ENCODE assay signal across 23 cellular contexts in the genomic region with DNA sequence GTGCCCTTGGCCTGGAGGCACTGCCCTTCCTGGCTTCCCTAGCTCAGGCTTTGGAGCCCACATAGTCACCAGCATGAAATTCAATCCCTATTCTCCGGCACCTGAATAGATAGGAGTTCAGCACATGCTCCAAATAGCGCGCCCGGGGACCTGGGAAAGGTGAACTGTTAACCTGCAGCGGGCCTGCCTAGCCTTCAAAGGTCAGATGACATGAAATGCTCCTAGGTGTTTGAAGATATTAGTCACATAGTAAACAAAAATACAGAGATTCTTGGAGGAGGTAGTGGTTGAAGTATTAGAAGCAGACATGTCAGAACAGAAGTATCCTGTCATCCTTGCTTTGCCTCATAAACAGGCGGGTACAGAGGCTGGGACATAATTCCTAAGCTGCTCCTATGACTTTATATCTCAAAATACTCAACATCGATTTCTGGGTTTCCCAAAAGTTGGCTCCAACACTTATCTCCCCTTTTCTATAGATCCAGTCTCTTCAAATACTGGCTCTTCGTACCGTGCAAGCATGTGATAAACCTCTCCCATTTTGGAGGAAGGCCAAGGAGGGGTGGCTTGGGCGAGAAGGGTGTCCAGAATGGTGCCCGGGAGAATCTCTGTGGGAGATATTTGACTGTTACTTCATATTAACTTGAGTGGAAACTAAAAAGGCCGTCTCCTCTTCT.
DNase-seq lines count a peak whose midpoint lies in the region; ATAC-seq, FAIRE-seq and TF ChIP-seq lines count a peak whose summit lies in the region.
"Had no signal": no experiment of that assay in that cellular context is flagged by ENCODE, and none has a peak within 500 bp of the region (broad histone marks: within the 10 kb centered on the region; RNA-seq: fewer than 3 reads in every experiment).

No MANE protein-coding gene starts in this region.

- POLR2A ChIA-PET in K562 (lab: Yijun Ruan, JAX), result no interaction called here
- POLR2A ChIA-PET in CD8-positive, alpha-beta memory T cell (lab: Charles Lee), result no interaction called here

- no peaks in the 10 kb centered on the region for H3K79me2 ChIP-seq in K562 (ENCODE audit: control insufficient read depth, insufficient read depth, low read length)

- H3K4me1 ChIP-seq in K562 (replicated peaks in 1 of 2; ENCODE audit: control insufficient read depth in 2 of 2, insufficient read depth in 2 of 2, low read length in 2 of 2) (peaks cover 0 to 4% of the 10 kb centered on the region in 2 experiments; a peak in 1 of 5 replicates), BE2C (peaks cover 15% of the 10 kb centered on the region)
- H3K4me1 ChIP-seq in CD8-positive, alpha-beta memory T cell (ENCODE audit: insufficient read depth, low read length), result no peaks in the 10 kb centered on the region
- H3K4me1 ChIP-seq: right atrium auricular region, SJCRH30, stomach, upper lobe of left lung had no signal

- H3K4me1 Mint-ChIP-seq in type B pancreatic cell (ENCODE audit: unreplicated experiment), result peaks cover 17% of the 10 kb centered on the region
- H3K4me1 Mint-ChIP-seq in CD8-positive, alpha-beta memory T cell, result no peaks in the 10 kb centered on the region
- H3K4me1 Mint-ChIP-seq: activated CD8-positive, alpha-beta memory T cell treated with anti-CD3 and anti-CD28 coated beads, Interleukin-2, amount 10 ng/mL, durations not matched to agents 7 days and 5 days; B cell; IgD-negative memory B cell had no signal

- no peaks in the 10 kb centered on the region for H3K36me3 ChIP-seq in K562 (ENCODE audit: control insufficient read depth, insufficient read depth, low read length)
- H3K36me3 ChIP-seq in BE2C, result no peaks in the 10 kb centered on the region
- no peaks in the 10 kb centered on the region for H3K36me3 ChIP-seq in CD8-positive, alpha-beta memory T cell (ENCODE audit: insufficient read depth, low read length)
- H3K36me3 ChIP-seq: right atrium auricular region, SJCRH30, stomach, upper lobe of left lung had no signal

- H2AFZ ChIP-seq in K562 (ENCODE audit: low read depth, low read length), result peak overlapping the region; percentile 46; the same call in 1 of the 2 replicates

- in situ Hi-C loops in K562 (cut with MboI), result no loop called here

- no peak overlapping the region for H3K4me2 ChIP-seq in K562 (ENCODE audit: insufficient read depth, low read length)

- WGBS in K562 (ENCODE audit: insufficient coverage, low coverage, missing lambda C conversion rate), result 3% methylated on average over 11 of the region's 12 CpGs

- H3K9me3 ChIP-seq in K562 (replicated peaks; ENCODE audit: control insufficient read depth, insufficient read depth, low read depth, low read length) (no peaks in the 10 kb centered on the region), BE2C (no peaks in the 10 kb centered on the region)
- no peaks in the 10 kb centered on the region for H3K9me3 ChIP-seq in CD8-positive, alpha-beta memory T cell (ENCODE audit: low read length)
- H3K9me3 ChIP-seq: right atrium auricular region, SJCRH30, stomach, upper lobe of left lung had no signal

- no peak for TF ChIP-seq RAD21 in K562 (CRISPR knock-in tag; conservative IDR thresholded peaks at IDR 0.05 in 1 of 2, IDR thresholded peaks at IDR 0.05 in 1 of 2)

- H4K20me1 ChIP-seq in K562 (replicated peaks; ENCODE audit: control insufficient read depth, insufficient read depth, low read length), result no peaks in the 10 kb centered on the region

- H3K27me3 Mint-ChIP-seq in type B pancreatic cell, result no peaks in the 10 kb centered on the region
- peaks cover 0 to 4% of the 10 kb centered on the region in 2 donors for H3K27me3 Mint-ChIP-seq in CD8-positive, alpha-beta memory T cell
- H3K27me3 Mint-ChIP-seq: B cell, IgD-negative memory B cell had no signal

- no peak overlapping the region for H3K4me3 Mint-ChIP-seq in type B pancreatic cell
- no peak overlapping the region for H3K4me3 Mint-ChIP-seq in CD8-positive, alpha-beta memory T cell
- H3K4me3 Mint-ChIP-seq: activated CD8-positive, alpha-beta memory T cell treated with anti-CD3 and anti-CD28 coated beads, Interleukin-2, amount 10 ng/mL, durations not matched to agents 7 days and 5 days; B cell; IgD-negative memory B cell had no signal

- H3K9me1 ChIP-seq in K562 (ENCODE audit: control insufficient read depth, insufficient read depth, low read length), result no peaks in the 10 kb centered on the region

- BruUV-seq in K562 (replicated peaks; lab: Mats Ljungman, UMichigan), result no TSS peak

- no peak overlapping the region for H3K4me3 ChIP-seq in K562
- no peak overlapping the region for H3K4me3 ChIP-seq in BE2C (ENCODE audit: low read depth, low read length)
- no peak overlapping the region for H3K4me3 ChIP-seq in CD8-positive, alpha-beta memory T cell (ENCODE audit: low read length)
- H3K4me3 ChIP-seq: right atrium auricular region, SJCRH30, stomach, upper lobe of left lung had no signal

- no peak overlapping the region for H3K27ac ChIP-seq in K562 (ENCODE audit: extremely low read depth, low read depth, low read length)
- no peak overlapping the region for H3K27ac ChIP-seq in CD8-positive, alpha-beta memory T cell (ENCODE audit: low read depth, low read length)
- H3K27ac ChIP-seq: HL-60, right atrium auricular region, SJCRH30, stomach, upper lobe of left lung had no signal

- CTCF ChIA-PET in K562 (lab: Yijun Ruan, JAX; ENCODE audit: low intra/inter-chr PET ratio), result no interaction called here
- CTCF ChIA-PET in CD8-positive, alpha-beta memory T cell (lab: Charles Lee), result interaction anchor here (1.2 kb wide), 1 partner anchor 9 kb away, joined by 4 read pairs; no protein-coding TSS in a partner anchor

- H3K36me3 Mint-ChIP-seq in type B pancreatic cell, result no peaks in the 10 kb centered on the region
- no peaks in the 10 kb centered on the region for H3K36me3 Mint-ChIP-seq in CD8-positive, alpha-beta memory T cell
- H3K36me3 Mint-ChIP-seq: activated CD8-positive, alpha-beta memory T cell treated with anti-CD3 and anti-CD28 coated beads, Interleukin-2, amount 10 ng/mL, durations not matched to agents 7 days and 5 days; IgD-negative memory B cell; naive B cell had no signal

- H3K27me3 ChIP-seq in K562 (ENCODE audit: control insufficient read depth in 2 of 2, insufficient read depth in 2 of 2, low read length in 2 of 2) (peaks cover 0 to 8% of the 10 kb centered on the region in 2 experiments; a peak in 1 of 5 replicates), BE2C (no peaks in the 10 kb centered on the region)
- H3K27me3 ChIP-seq in CD8-positive, alpha-beta memory T cell (ENCODE audit: insufficient read depth, low read length, poor library complexity, severe bottlenecking), result no peaks in the 10 kb centered on the region
- H3K27me3 ChIP-seq: right atrium auricular region, SJCRH30, stomach, upper lobe of left lung had no signal

- TF ChIP-seq EP300 in K562 (IDR thresholded peaks at IDR 0.05; ENCODE audit: low read length), result no peak

- TF ChIP-seq CTCF in K562 (IDR thresholded peaks at IDR 0.05 in 2 of 3, conservative IDR thresholded peaks at IDR 0.05 in 1 of 3; ENCODE audit: insufficient read depth in 2 of 3, low read depth in 1 of 3, low read length in 3 of 3), result no peak
- TF ChIP-seq CTCF in type B pancreatic cell (conservative IDR thresholded peaks at IDR 0.05), result no peak
- no peak for TF ChIP-seq CTCF in BE2C (IDR thresholded peaks at IDR 0.05; ENCODE audit: low read depth, low read length)

- ATAC-seq in K562 (no peak), HG03097 (IDR thresholded peaks at IDR 0.05; ENCODE audit: low FRiP score, unreplicated experiment) (no peak)
- ATAC-seq: activated CD8-positive, alpha-beta memory T cell treated with anti-CD3 and anti-CD28 coated beads, Interleukin-2, amount 10 ng/mL, durations not matched to agents 7 days and 5 days had no signal

- peak overlapping the region; percentile 37 for H3K27ac Mint-ChIP-seq in type B pancreatic cell
- H3K27ac Mint-ChIP-seq in CD8-positive, alpha-beta memory T cell, result peak overlapping the region in 1 of 8 donors; percentile 39
- H3K27ac Mint-ChIP-seq: activated CD8-positive, alpha-beta memory T cell treated with anti-CD3 and anti-CD28 coated beads, Interleukin-2, amount 10 ng/mL, durations not matched to agents 7 days and 5 days; B cell; IgD-negative memory B cell had no signal

- intact Hi-C loops in K562 (cut with micrococcal nuclease), result no loop called here

- peak; percentile 4 for DNase-seq in NCI-H2196 treated with DMSO at 0.1 percent for 48 hours (lab: John Stamatoyannopoulos, UW; ENCODE audit: unreplicated experiment)
- no peak for DNase-seq in NCI-H2196 (lab: John Stamatoyannopoulos, UW; ENCODE audit: unreplicated experiment)
- DNase-seq in K562 (ENCODE audit: extremely low read depth in 1 of 4, low spot score in 3 of 4), result no peak
- peak; percentile 25 for DNase-seq in iris pigment epithelial cell (ENCODE audit: low read depth)
- DNase-seq in type B pancreatic cell (ENCODE audit: extremely low spot score, unreplicated experiment), result no peak
- DNase-seq in BE2C, result no peak
- no peak for DNase-seq in CD8-positive, alpha-beta memory T cell
- DNase-seq: activated CD4-positive, alpha-beta T cell treated with anti-CD3 and anti-CD28 coated beads for 4 hours; activated CD8-positive, alpha-beta memory T cell treated with anti-CD3 and anti-CD28 coated beads, Interleukin-2, amount 10 ng/mL, durations not matched to agents 7 days and 5 days; activated naive CD4-positive, alpha-beta T cell treated with anti-CD3 and anti-CD28 coated beads, Interleukin-2, amount 50 U/mL, for 16 hours; mesendoderm; naive B cell; NCI-H146; NCI-H774; SJCRH30; stomach had no signal

- no peak overlapping the region for H3K9ac ChIP-seq in K562 (ENCODE audit: insufficient read depth in 1 of 2, low read depth in 2 of 2, low read length in 2 of 2)

- no peak for TF ChIP-seq POLR2A in K562 (conservative IDR thresholded peaks at IDR 0.05)

- no peak for FAIRE-seq in K562 (lab: Jason Lieb, UNC)
- FAIRE-seq: A204.1 had no signal

- no peaks in the 10 kb centered on the region for H3K9me3 Mint-ChIP-seq in type B pancreatic cell
- no peaks in the 10 kb centered on the region for H3K9me3 Mint-ChIP-seq in CD8-positive, alpha-beta memory T cell
- H3K9me3 Mint-ChIP-seq: IgD-negative memory B cell, naive B cell had no signal

TF ChIP-seq in K562, 482 proteins besides CTCF, POLR2A, EP300 and RAD21:
- TF ChIP-seq ZNF766 (CRISPR knock-in tag; conservative IDR thresholded peaks at IDR 0.05) (peak; percentile 66), ZNF253 (CRISPR knock-in tag; conservative IDR thresholded peaks at IDR 0.05) (no peak), L3MBTL2 (IDR thresholded peaks at IDR 0.05) (peak; percentile 60)

Comparison
In these comparisons a context has a peak if more than half of its experiments do, and no peak if none do; other contexts are left out.
1. DNase-seq: peak in NCI-H2196 treated with DMSO at 0.1 percent for 48 hours (single experiment) and iris pigment epithelial cell (single experiment); none in NCI-H2196 (single experiment), K562 (0 of 4), type B pancreatic cell (single experiment), BE2C (single experiment) and CD8-positive, alpha-beta memory T cell (0 of 5).